20 cellular contexts compared by ENCODE assay signal in the genomic region with DNA sequence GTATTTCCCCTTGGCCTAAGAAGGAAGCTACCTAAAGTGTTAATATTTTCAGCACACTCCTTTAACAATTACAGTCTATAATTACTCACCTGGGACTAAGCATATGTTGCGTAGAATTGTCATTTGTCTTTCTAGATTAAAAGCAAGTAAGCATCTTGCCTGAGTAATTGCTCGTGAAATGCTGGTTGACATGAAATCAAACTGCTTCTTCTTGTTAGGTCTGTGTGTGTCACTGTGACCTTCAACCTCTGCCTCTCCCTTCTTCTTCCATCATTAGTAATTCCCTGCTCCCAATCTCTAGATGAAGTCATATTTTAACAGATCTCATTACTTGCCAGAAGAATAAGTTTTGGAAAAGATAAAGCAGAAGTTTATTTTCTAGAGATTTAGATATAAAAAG.
"Had no signal": no experiment of that assay in that cellular context is flagged by ENCODE, and none has a peak within 500 bp of the region (broad histone marks: within the 10 kb centered on the region; RNA-seq: fewer than 3 reads in every experiment).

No MANE protein-coding gene starts in this region.

- H3K4me3 ChIP-seq: heart left ventricle, lung, psoas muscle, right lobe of liver, tibial artery, upper lobe of right lung, vagina had no signal

- H3K9me3 ChIP-seq: psoas muscle, right lobe of liver, tibial artery, upper lobe of right lung, vagina had no signal

- H3K27me3 ChIP-seq: heart left ventricle, right lobe of liver, tibial artery, upper lobe of right lung, vagina had no signal

- H3K27ac ChIP-seq: heart left ventricle, psoas muscle, right lobe of liver, tibial artery, upper lobe of right lung, vagina had no signal

- H3K4me1 ChIP-seq: heart left ventricle, psoas muscle, right lobe of liver, tibial artery, upper lobe of right lung, vagina had no signal

- H3K36me3 ChIP-seq: heart left ventricle, right lobe of liver, tibial artery, upper lobe of right lung, vagina had no signal

- ATAC-seq: effector memory CD8-positive, alpha-beta T cell; heart left ventricle; left colon; left ventricle myocardium superior; naive thymus-derived CD4-positive, alpha-beta T cell; psoas muscle; right lobe of liver; stimulated activated effector memory CD8-positive, alpha-beta T cell treated with anti-CD3 and anti-CD28 coated beads, Interleukin-12 subunit alpha, Interleukin-12 subunit beta, amount 100 ng/mL, for 72 hours; stimulated activated naive CD8-positive, alpha-beta T cell treated with anti-CD3 and anti-CD28 coated beads, Interleukin-15, Interleukin-2, amounts not matched to agents 100 U/mL and 50 U/mL, for 24 hours; upper lobe of right lung had no signal

- DNase-seq: effector memory CD8-positive, alpha-beta T cell; erythroblast; heart left ventricle; hippocampal formation; left colon; left ventricle myocardium superior; mesenchymal stem cell; naive thymus-derived CD4-positive, alpha-beta T cell; nephron progenitor cell; psoas muscle; retina; right lobe of liver; stimulated activated CD4-positive, alpha-beta T cell treated with anti-CD3 and anti-CD28 coated beads, Interleukin-4, amount 100 ng/mL, for 1 hour; stimulated activated CD8-positive, alpha-beta memory T cell treated with anti-CD3 and anti-CD28 coated beads, Interleukin-4, amount 100 ng/mL, for 48 hours; stimulated activated naive CD8-positive, alpha-beta T cell treated with anti-CD3 and anti-CD28 coated beads, Interleukin-15, Interleukin-2, amounts not matched to agents 100 U/mL and 50 U/mL, for 24 hours; tibial artery; upper lobe of right lung had no signal
